8 cellular contexts compared by ENCODE assay signal in the genomic region with DNA sequence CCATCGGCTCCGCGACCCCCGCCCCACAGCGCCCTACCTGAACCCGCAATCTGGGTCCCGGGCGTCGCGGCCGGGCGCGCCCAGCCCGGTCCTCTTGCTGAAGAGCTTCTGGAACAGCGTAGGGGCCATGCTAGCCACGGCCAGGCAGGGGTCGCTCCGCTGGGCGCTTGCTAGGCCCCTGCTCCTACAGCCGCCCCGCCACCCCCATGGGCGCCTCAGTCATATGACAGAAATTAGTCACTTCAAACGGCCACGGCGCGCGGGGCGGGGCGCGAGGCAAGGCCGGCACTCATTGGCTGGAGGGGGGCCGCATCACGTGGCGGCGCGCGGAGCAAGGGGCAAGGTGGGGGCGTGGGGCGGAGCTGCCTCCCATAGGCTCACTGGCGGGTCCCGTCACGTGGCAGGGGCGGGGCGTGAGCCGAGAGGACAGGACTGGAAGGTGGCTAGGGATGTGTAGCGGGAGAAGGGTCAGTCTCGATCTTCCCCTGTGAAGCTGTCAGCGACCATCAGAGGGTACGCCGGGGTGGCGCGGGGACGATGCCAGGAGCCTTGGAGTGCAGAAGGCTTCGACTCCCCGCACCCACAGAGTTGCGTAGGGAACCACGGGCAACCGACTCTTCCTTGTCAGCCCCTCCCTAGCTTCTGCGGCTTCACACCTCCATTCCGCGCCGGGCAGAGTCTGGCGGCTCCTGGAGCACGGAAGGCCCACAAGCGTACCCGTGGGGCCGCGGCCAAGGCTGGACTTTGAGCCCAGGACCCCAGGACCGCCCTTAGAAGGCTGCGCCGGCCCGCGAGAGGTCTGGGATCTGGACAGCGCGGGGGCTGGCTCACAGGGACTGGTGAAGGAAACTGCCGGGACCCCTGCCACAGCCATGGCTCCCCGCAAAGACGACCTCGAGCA. TPM values are rescaled to one million over a fixed set of nuclear protein-coding genes. Genes with fewer than 3 reads are reported as not detected.
A peak's percentile ranks its signal among the peaks of the same experiment; 100 is the strongest.
DNase-seq lines count a peak whose midpoint lies in the region; ATAC-seq, FAIRE-seq and TF ChIP-seq lines count a peak whose summit lies in the region.

A gene (minus strand): TSS at position 225 of the 901 bp plus-strand sequence. CDS start 96 bp downstream, at position 129.

- H4K91ac ChIP-seq in H1 (replicated peaks; ENCODE audit: insufficient read length, low read length) = peak within 1 kb of the TSS; percentile 60

- CTCF ChIA-PET in H1 (lab: Charles Lee; ENCODE audit: partially characterized antibody) = interaction anchor here (1.2 to 3.1 kb wide), 4 partner anchors 13 to 211 kb away, joined by 3 to 20 read pairs (median 10); no protein-coding TSS in a partner anchor

- no peak within 1 kb of the TSS for H2BK15ac ChIP-seq in H1 (ENCODE audit: low read length)
- H2BK15ac ChIP-seq in mesendoderm (replicated peaks; ENCODE audit: low read depth) = no peak within 1 kb of the TSS

- peak within 1 kb of the TSS; percentile 97 for H4K8ac ChIP-seq in H1 (ENCODE audit: extremely low read depth, insufficient read depth, low read length)
- H4K8ac ChIP-seq in mesendoderm (ENCODE audit: low read depth, low read length) = no peak within 1 kb of the TSS

- peak within 1 kb of the TSS; percentile 38 for H4K5ac ChIP-seq in H1 (ENCODE audit: insufficient read length, low read depth, low read length)
- H4K5ac ChIP-seq in mesendoderm (ENCODE audit: low read length) = no peak within 1 kb of the TSS

- no peaks in the 10 kb centered on the region for H3K36me3 ChIP-seq in H1 (ENCODE audit: control insufficient read depth in 2 of 4, insufficient read depth in 4 of 4, low read length in 3 of 4)
- H3K36me3 ChIP-seq in mesendoderm (ENCODE audit: control insufficient read depth, insufficient read depth, low read length) = no peaks in the 10 kb centered on the region

- H3K4ac ChIP-seq in H1 (replicated peaks; ENCODE audit: insufficient read length, low read depth, low read length) (no peak within 1 kb of the TSS), mesendoderm (ENCODE audit: low read depth, low read length) (no peak within 1 kb of the TSS)

- POLR2A ChIA-PET in H1 (lab: Charles Lee; ENCODE audit: partially characterized antibody) = interaction anchor here (0.6 to 2.4 kb wide), 15 partner anchors 9 to 570 kb away, joined by 3 to 14 read pairs (median 3); no protein-coding TSS in a partner anchor

- peak within 1 kb of the TSS; percentile 79 for H2BK5ac ChIP-seq in H1 (ENCODE audit: low read depth, low read length)
- H2BK5ac ChIP-seq in mesendoderm (ENCODE audit: low read length) = no peak within 1 kb of the TSS

- H3K23me2 ChIP-seq in H1 (ENCODE audit: low read depth, low read length) = peaks cover 3% of the 10 kb centered on the region; the same call in 1 of the 2 replicates

- H2BK120ac ChIP-seq in H1 (replicated peaks; ENCODE audit: low read depth, low read length) (no peak within 1 kb of the TSS), mesendoderm (ENCODE audit: low read depth, low read length) (no peak within 1 kb of the TSS)

- WGBS in H1 (ENCODE audit: extremely low coverage in 1 of 2, insufficient coverage in 1 of 2, insufficient read length in 1 of 2, insufficient replicate concordance in 2 of 2, low coverage in 1 of 2, low lambda C conversion rate in 2 of 2, missing lambda C conversion rate in 1 of 2), 2 experiments = 1% methylated on average over 51 of the region's 79 CpGs; no CpG with 5 or more reads in 1 of the 2 experiments
- WGBS in mesendoderm (ENCODE audit: extremely low coverage, insufficient coverage, low lambda C conversion rate) = no CpG with 5 or more reads among the region's 79 CpGs

- peak within 1 kb of the TSS; percentile 64 to 78 for H3K4me2 ChIP-seq in H1 (ENCODE audit: insufficient read depth in 1 of 2, low read depth in 2 of 2, low read length in 2 of 2)
- H3K4me2 ChIP-seq in mesendoderm (ENCODE audit: low read length) = peak within 1 kb of the TSS; percentile 98

- H3K79me2 ChIP-seq in H1 (ENCODE audit: control insufficient read depth in 1 of 2, insufficient read depth in 2 of 2, low read length in 2 of 2) = peaks cover 3 to 39% of the 10 kb centered on the region in 2 experiments; a peak in 3 of 4 replicates
- H3K79me2 ChIP-seq in mesendoderm (ENCODE audit: control insufficient read depth, insufficient read depth, low read length) = peaks cover 8% of the 10 kb centered on the region

- H3K79me1 ChIP-seq in H1 (ENCODE audit: low read depth, low read length) (peaks cover 3% of the 10 kb centered on the region; the same call in 1 of the 2 replicates), mesendoderm (ENCODE audit: low read length) (peaks cover 4% of the 10 kb centered on the region)

- H2BK12ac ChIP-seq in H1 (ENCODE audit: low read depth, low read length) = 0 out of 2 replicates have a peak within 1 kb of the TSS, but pooled peaks have one; percentile 22

- peak; percentile 94 for ATAC-seq in GM21367 (IDR thresholded peaks at IDR 0.05; ENCODE audit: unreplicated experiment)

- H3K9me3 ChIP-seq in H1 (ENCODE audit: insufficient read depth in 2 of 2, low read depth in 1 of 2, low read length in 1 of 2) = no peaks in the 10 kb centered on the region

- H4K20me1 ChIP-seq in H1 (replicated peaks in 1 of 2; ENCODE audit: control insufficient read depth in 1 of 2, insufficient read depth in 2 of 2, low read length in 2 of 2) = peaks cover 3% of the 10 kb centered on the region in 2 experiments

- TF ChIP-seq RAD21 in H1 (IDR thresholded peaks at IDR 0.05 in 1 of 2, conservative IDR thresholded peaks at IDR 0.05 in 1 of 2; ENCODE audit: low read depth in 2 of 2, low read length in 2 of 2) = peak in 1 of 2 experiments; percentile 3; a peak in 1 of 4 replicates

- peak; percentile 72 to 78 for TF ChIP-seq POLR2A in H1 (IDR thresholded peaks at IDR 0.05; ENCODE audit: control extremely low read depth in 1 of 2, low read depth in 2 of 2, low read length in 2 of 2)

- peak in 1 of 2 experiments; percentile 39; a peak in 1 of 3 replicates for TF ChIP-seq EP300 in H1 (IDR thresholded peaks at IDR 0.05; ENCODE audit: borderline replicate concordance in 1 of 2, low read depth in 2 of 2, low read length in 2 of 2)

- peak within 1 kb of the TSS; percentile 73; the same call in 1 of the 2 replicates for H2AFZ ChIP-seq in H1 (ENCODE audit: low read length)

- H3K18ac ChIP-seq in H1 (ENCODE audit: extremely low read depth, low read length) = peak within 1 kb of the TSS; percentile 89
- peak within 1 kb of the TSS; percentile 53 for H3K18ac ChIP-seq in mesendoderm (ENCODE audit: low read length)

- no peak within 1 kb of the TSS for H2BK20ac ChIP-seq in H1 (ENCODE audit: low read length)

- peak in 1 of 3 experiments; percentile 10; a peak in 1 of 4 replicates for TF ChIP-seq CTCF in H1 (IDR thresholded peaks at IDR 0.05; ENCODE audit: control extremely low read depth in 1 of 3, insufficient read depth in 1 of 3, low read depth in 1 of 3, low read length in 3 of 3)

- H3K56ac ChIP-seq in H1 (replicated peaks; ENCODE audit: insufficient read length, low read depth, low read length) (no peak within 1 kb of the TSS), mesendoderm (ENCODE audit: low read length) (peak within 1 kb of the TSS; percentile 97)

- peak within 1 kb of the TSS; percentile 76 to 96 (median 89) for H3K4me3 ChIP-seq in H1 (ENCODE audit: extremely low read depth in 1 of 4, insufficient read depth in 2 of 4, low read depth in 3 of 4, low read length in 4 of 4)
- H3K4me3 ChIP-seq in mesendoderm (ENCODE audit: low read length) = peak within 1 kb of the TSS; percentile 92

- peak within 1 kb of the TSS; percentile 68; the same call in 1 of the 2 replicates for H3K27ac ChIP-seq in H1 (ENCODE audit: low read depth, low read length)
- peak within 1 kb of the TSS; percentile 72 for H3K27ac ChIP-seq in mesendoderm (ENCODE audit: low read depth, low read length)

- H3K23ac ChIP-seq in H1 (ENCODE audit: insufficient read length) (no peak within 1 kb of the TSS), mesendoderm (ENCODE audit: low read length) (peak within 1 kb of the TSS; percentile 94)

- peak within 1 kb of the TSS; percentile 42 to 85 (median 74) for H3K9ac ChIP-seq in H1 (replicated peaks in 1 of 4; ENCODE audit: extremely low read depth in 1 of 4, low read depth in 3 of 4, low read length in 3 of 4)
- peak within 1 kb of the TSS; percentile 91 for H3K9ac ChIP-seq in mesendoderm (ENCODE audit: low read length)

- H3K4me1 ChIP-seq in H1 (replicated peaks in 1 of 4; ENCODE audit: control insufficient read depth in 3 of 4, insufficient read depth in 4 of 4, low read length in 3 of 4) (0 out of 7 replicates have a peak, but pooled peaks cover 0 to 1% (median 0%) of the 10 kb centered on the region in 4 experiments), mesendoderm (ENCODE audit: control insufficient read depth, low read depth, low read length) (no peaks in the 10 kb centered on the region)

- FAIRE-seq in HTR-8/SVneo (lab: Jason Lieb, UNC) = peak; percentile 99
- FAIRE-seq in H1 (lab: Jason Lieb, UNC) = no peak

- H2AK5ac ChIP-seq in H1 (ENCODE audit: low read depth, low read length) = no peak within 1 kb of the TSS
- H2AK5ac ChIP-seq in mesendoderm (ENCODE audit: low read length) = no peak within 1 kb of the TSS

- no peak within 1 kb of the TSS for H3K14ac ChIP-seq in H1 (ENCODE audit: insufficient read length)

- peak; percentile 98 for DNase-seq in COLO829 (ENCODE audit: low spot score)
- DNase-seq in HTR-8/SVneo (ENCODE audit: insufficient read length, low spot score) = peak; percentile 98
- DNase-seq in NOMO-1 treated with dmso at 0.1 percent for 144 hours (lab: John Stamatoyannopoulos, UW; ENCODE audit: unreplicated experiment) = peak; percentile 96
- peak; percentile 92 to 98 (median 94) for DNase-seq in activated CD8-positive, alpha-beta memory T cell treated with anti-CD3 and anti-CD28 coated beads for 48 hours (ENCODE audit: low read depth in 2 of 3, low spot score in 2 of 3)
- DNase-seq in H1 (ENCODE audit: low read depth in 1 of 2, low spot score in 2 of 2) = peak; percentile 88 to 98
- peak; percentile 98 for DNase-seq in mesendoderm
- DNase-seq in stimulated activated CD8-positive, alpha-beta memory T cell treated with anti-CD3 and anti-CD28 coated beads, Interleukin-15, amount 100 ng/mL, for 1 hour (ENCODE audit: low read depth) = peak; percentile 98

- H3K27me3 ChIP-seq in H1 (replicated peaks in 1 of 4; ENCODE audit: control insufficient read depth in 3 of 4, extremely low read depth in 1 of 4, insufficient read depth in 3 of 4, low read length in 3 of 4) (peaks cover 0 to 3% (median 0%) of the 10 kb centered on the region in 4 experiments; a peak in 1 of 7 replicates), mesendoderm (ENCODE audit: insufficient read depth, low read length, poor library complexity) (no peaks in the 10 kb centered on the region)

RNA-seq across cellular contexts. Expression of the gene that starts here (rescaled TPM):
- total RNA-seq in H1 (2021; fragmentation: NEBNext Ultra II Directional; extraction: Animal tissue kit (Norgen Biotek cat#: 25700)) = 17.1 and 17.3 TPM in 2 replicates
- polyA plus RNA-seq in H1 (2011; rRNA removed) = 2.8 and 3.5 TPM in 2 replicates
- polyA plus RNA-seq in H1 (2011; cell fraction: cytosol; rRNA removed) = 3.7 TPM
- 6.1 TPM for polyA plus RNA-seq in H1 (2011; cell fraction: nucleus; rRNA removed)
- 3.5 to 7.1 TPM (median 4.4 TPM) in 4 replicates for polyA plus RNA-seq in H1 (2012, experiment 1 of 2)
- polyA plus RNA-seq in H1 (2012, experiment 2 of 2) = 0.50 TPM
- 7.6 TPM for polyA plus RNA-seq in H1 (2013, experiment 1 of 2)
- polyA plus RNA-seq in H1 (2013, experiment 2 of 2) = 7.2 TPM
- 21.3 and 30.7 TPM in 2 replicates for polyA minus RNA-seq in H1 (2011; rRNA and poly(A)+ RNA removed)
- 10.1 TPM for polyA minus RNA-seq in H1 (2011; cell fraction: cytosol; rRNA and poly(A)+ RNA removed)
- polyA minus RNA-seq in H1 (2011; cell fraction: nucleus; rRNA and poly(A)+ RNA removed) = 34.6 TPM
- polyA plus RNA-seq in mesendoderm (2013, experiment 1 of 2) = 3.9 TPM
- polyA plus RNA-seq in mesendoderm (2013, experiment 2 of 2) = 3.9 TPM

Comparison
In these comparisons a context has a peak if more than half of its experiments do, and no peak if none do; other contexts are left out.
1. Peak in every context shown above with its lines: DNase-seq, ATAC-seq, H3K4me3 ChIP-seq and H3K27ac ChIP-seq.